ENCODE assay signal across 15 cellular contexts in the genomic region with DNA sequence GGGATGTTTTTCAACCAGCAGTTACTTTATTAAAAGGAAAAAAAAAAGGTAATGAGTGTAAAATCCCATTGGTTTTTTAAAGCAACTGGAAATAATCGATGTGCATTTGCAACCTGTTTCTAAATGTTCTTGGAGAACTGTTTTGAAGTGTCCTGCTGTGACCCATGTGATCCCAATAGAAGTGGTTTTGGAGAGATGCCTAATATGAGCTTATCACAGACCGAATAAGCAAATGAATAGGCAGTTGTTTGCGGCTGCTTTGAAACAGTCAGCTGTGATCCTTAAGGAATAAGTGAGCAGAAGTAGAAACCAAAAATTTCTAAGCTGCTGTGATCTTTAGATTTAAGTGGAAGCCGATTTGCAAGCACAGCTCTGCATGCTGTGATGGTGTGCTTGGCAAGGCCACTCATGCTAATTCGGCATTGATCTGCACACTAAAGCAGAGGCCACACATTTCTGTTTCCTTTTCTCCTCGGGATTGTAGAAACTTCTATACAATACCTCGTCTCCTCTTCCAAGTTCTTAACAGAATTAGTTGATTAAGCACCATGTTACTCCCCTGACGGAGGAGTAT.
DNase-seq lines count a peak whose midpoint lies in the region; ATAC-seq and TF ChIP-seq lines count a peak whose summit lies in the region.
"Had no signal": no experiment of that assay in that cellular context is flagged by ENCODE, and none has a peak within 500 bp of the region (broad histone marks: within the 10 kb centered on the region; RNA-seq: fewer than 3 reads in every experiment).

No MANE protein-coding gene starts in this region.

- DNase-seq in Right ventricle myocardium superior (no peak), left ventricle myocardium inferior (no peak), astrocyte of the cerebellum (ENCODE audit: low read depth) (peak; percentile 94), left lobe of liver (ENCODE audit: low spot score) (no peak), upper lobe of right lung (no peak)
- DNase-seq: activated CD4-positive, CD25-positive, alpha-beta regulatory T cell treated with anti-CD3 and anti-CD28 coated beads, Interleukin-2, amount 50 U/mL, for 72 hours; effector CD4-positive, alpha-beta T cell; NCI-H187; stimulated activated CD4-positive, alpha-beta T cell treated with anti-CD3 and anti-CD28 coated beads, Interleukin-12 subunit alpha, Interleukin-12 subunit beta, amount 100 ng/mL, for 4 hours; T-cell; transverse colon had no signal

- H3K4me3 ChIP-seq in left ventricle myocardium inferior (no peak overlapping the region), astrocyte of the cerebellum (ENCODE audit: low read depth, low read length) (no peak overlapping the region), upper lobe of right lung (no peak overlapping the region)
- H3K4me3 ChIP-seq: transverse colon had no signal

- intact Hi-C loops in Right ventricle myocardium superior (cut with DNase I) (no loop called here), left ventricle myocardium inferior (cut with micrococcal nuclease) (no loop called here), upper lobe of right lung (cut with DNase I) (no loop called here)

- H3K4me1 ChIP-seq in left ventricle myocardium inferior (peaks cover 17% of the 10 kb centered on the region), upper lobe of right lung (peaks cover 4% of the 10 kb centered on the region)
- H3K4me1 ChIP-seq: transverse colon had no signal

- H3K27me3 ChIP-seq in left ventricle myocardium inferior (ENCODE audit: low read depth) (no peaks in the 10 kb centered on the region), upper lobe of right lung (no peaks in the 10 kb centered on the region)
- H3K27me3 ChIP-seq: neutrophil, transverse colon had no signal

- H3K36me3 ChIP-seq in left ventricle myocardium inferior (no peaks in the 10 kb centered on the region), upper lobe of right lung (no peaks in the 10 kb centered on the region)
- H3K36me3 ChIP-seq: neutrophil, transverse colon had no signal

- TF ChIP-seq CTCF in left ventricle myocardium inferior (IDR thresholded peaks at IDR 0.05; ENCODE audit: borderline replicate concordance) (no peak), astrocyte of the cerebellum (IDR thresholded peaks at IDR 0.05; ENCODE audit: low read depth, low read length, missing control alignments) (no peak), upper lobe of right lung (IDR thresholded peaks at IDR 0.05) (no peak)

- H3K27ac ChIP-seq in left ventricle myocardium inferior (replicated peaks) (no peak overlapping the region), upper lobe of right lung (no peak overlapping the region)
- H3K27ac ChIP-seq: neutrophil, transverse colon had no signal

- in situ Hi-C loops in astrocyte of the cerebellum (cut with HindIII; ENCODE audit: low sequenced_read_pairs), result loop anchor here (5.0 kb wide), 1 partner anchor 46 kb away; no protein-coding TSS in a partner anchor

- no peaks in the 10 kb centered on the region for H3K9me3 ChIP-seq in left ventricle myocardium inferior (replicated peaks)
- H3K9me3 ChIP-seq in upper lobe of right lung, result no peaks in the 10 kb centered on the region
- H3K9me3 ChIP-seq: neutrophil, transverse colon had no signal

- ATAC-seq in Right ventricle myocardium superior (ENCODE audit: poor library complexity), result peak; percentile 91
- peak; percentile 66 for ATAC-seq in left lobe of liver
- peak; percentile 76 for ATAC-seq in upper lobe of right lung
- no peak for ATAC-seq in GM19395 (IDR thresholded peaks at IDR 0.05; ENCODE audit: unreplicated experiment)
- no peak for ATAC-seq in HG03175 (IDR thresholded peaks at IDR 0.05; ENCODE audit: unreplicated experiment)
- no peak for ATAC-seq in HG03565 (IDR thresholded peaks at IDR 0.05; ENCODE audit: unreplicated experiment)
- ATAC-seq: T-cell had no signal

Comparison
In these comparisons a context has a peak if more than half of its experiments do, and no peak if none do; other contexts are left out.
1. ATAC-seq: peak in Right ventricle myocardium superior (single experiment), left lobe of liver (single experiment) and upper lobe of right lung (single experiment); none in GM19395 (single experiment), HG03175 (single experiment) and HG03565 (single experiment).